In genomic region chr4:65467280-65467679, GRCh38 we compare ENCODE assay signal across 28 cellular contexts.
"Had no signal": no experiment of that assay in that cellular context is flagged by ENCODE, and none has a peak within 500 bp of the region (broad histone marks: within the 10 kb centered on the region; RNA-seq: fewer than 3 reads in every experiment).

No MANE protein-coding gene starts in this region.

- ATAC-seq: heart right ventricle; left colon; left ventricle myocardium superior; lower lobe of right lung; natural killer cell; psoas muscle; right cardiac atrium; stimulated activated effector memory CD8-positive, alpha-beta T cell treated with anti-CD3 and anti-CD28 coated beads, Interleukin-12 subunit alpha, Interleukin-12 subunit beta, amount 100 ng/mL, for 72 hours had no signal

- H3K27me3 Mint-ChIP-seq: memory B cell, type B pancreatic cell had no signal

- H3K4me1 ChIP-seq: esophagus muscularis mucosa, heart right ventricle, lower lobe of right lung, psoas muscle, sigmoid colon, stomach, thyroid gland had no signal

- H3K36me3 Mint-ChIP-seq: memory B cell, natural killer cell, type B pancreatic cell had no signal

- H3K27ac ChIP-seq: dorsolateral prefrontal cortex, esophagus muscularis mucosa, heart right ventricle, lower lobe of right lung, ovary, psoas muscle, sigmoid colon, stomach, thyroid gland had no signal

- H3K4me3 ChIP-seq: dorsolateral prefrontal cortex, esophagus muscularis mucosa, heart right ventricle, lower lobe of right lung, ovary, psoas muscle, sigmoid colon, stomach, thyroid gland had no signal

- H3K36me3 ChIP-seq: esophagus muscularis mucosa, heart right ventricle, lower lobe of right lung, ovary, sigmoid colon, stomach, thyroid gland had no signal

- H3K27ac Mint-ChIP-seq: memory B cell; natural killer cell; stimulated activated effector memory CD8-positive, alpha-beta T cell treated with anti-CD3 and anti-CD28 coated beads, Interleukin-12 subunit alpha, Interleukin-12 subunit beta, amount 100 ng/mL, for 72 hours; type B pancreatic cell had no signal

- FAIRE-seq: colon had no signal

- DNase-seq: dorsolateral prefrontal cortex; effector CD4-positive, alpha-beta T cell; foreskin melanocyte; glutamatergic neuron; heart right ventricle; hippocampal formation; islet precursor cell; kidney glomerular epithelial cell; left colon; left ventricle myocardium superior; lower lobe of right lung; natural killer cell; occipital lobe; ovary; posterior cingulate gyrus; psoas muscle; right cardiac atrium; sigmoid colon; stimulated activated CD4-positive, alpha-beta T cell treated with anti-CD3 and anti-CD28 coated beads, Interleukin-2, amount 100 ng/mL, for 24 hours; stimulated activated CD4-positive, alpha-beta T cell treated with anti-CD3 and anti-CD28 coated beads, Interleukin-4, amount 100 ng/mL, for 24 hours; stimulated activated naive CD4-positive, alpha-beta T cell treated with Interleukin-2 at 50 U/mL for 16 hours; stomach; thyroid gland had no signal

- H3K9me3 Mint-ChIP-seq: type B pancreatic cell had no signal

- H3K4me1 Mint-ChIP-seq: memory B cell; natural killer cell; stimulated activated effector memory CD8-positive, alpha-beta T cell treated with anti-CD3 and anti-CD28 coated beads, Interleukin-12 subunit alpha, Interleukin-12 subunit beta, amount 100 ng/mL, for 72 hours had no signal

- H3K4me3 Mint-ChIP-seq: memory B cell; natural killer cell; stimulated activated effector memory CD8-positive, alpha-beta T cell treated with anti-CD3 and anti-CD28 coated beads, Interleukin-12 subunit alpha, Interleukin-12 subunit beta, amount 100 ng/mL, for 72 hours; type B pancreatic cell had no signal

- H3K27me3 ChIP-seq: dorsolateral prefrontal cortex, esophagus muscularis mucosa, heart right ventricle, ovary, sigmoid colon, stomach, thyroid gland had no signal

- H3K9me3 ChIP-seq: esophagus muscularis mucosa, lower lobe of right lung, ovary, psoas muscle, sigmoid colon, stomach, thyroid gland had no signal
